Comparison of ENCODE assay signal across 23 cellular contexts in genomic region chr21:43272591-43272990, GRCh38.
"Had no signal": no experiment of that assay in that cellular context is flagged by ENCODE, and none has a peak within 500 bp of the region (broad histone marks: within the 10 kb centered on the region; RNA-seq: fewer than 3 reads in every experiment).

No MANE protein-coding gene starts in this region.

- H3K27me3 ChIP-seq: cardiac muscle cell had no signal

- H3K36me3 ChIP-seq: brain microvascular endothelial cell, cardiac muscle cell had no signal

- H3K27ac ChIP-seq: brain microvascular endothelial cell, cardiac muscle cell had no signal

- DNase-seq: activated CD4-positive, alpha-beta T cell treated with anti-CD3 and anti-CD28 coated beads for 4 hours; activated CD8-positive, alpha-beta memory T cell treated with anti-CD3 and anti-CD28 coated beads, Interleukin-2, amount 50 U/mL, for 4 hours; activated CD8-positive, alpha-beta T cell treated with anti-CD3 and anti-CD28 coated beads for 36 hours; activated gamma-delta T cell treated with Interleukin-2 at 50 U/mL for 16 hours; activated naive CD4-positive, alpha-beta T cell treated with anti-CD3 and anti-CD28 coated beads, Interleukin-2, amount 10 ng/mL, durations not matched to agents 7 days and 5 days; activated naive CD8-positive, alpha-beta T cell treated with anti-CD3 and anti-CD28 coated beads for 36 hours; activated T-cell treated with anti-CD3 and anti-CD28 coated beads, Interleukin-2, amount 50 U/mL, for 72 hours; brain microvascular endothelial cell; Karpas-422; MM.1S; NCI-H1105; NCI-H1436; NCI-H1694 treated with DMSO at 0.1 percent for 48 hours; NCI-H2029 treated with DMSO at 0.1 percent for 48 hours; NCI-H510A treated with DMSO at 0.1 percent for 48 hours; NCI-H69; NK-92 treated with Interleukin-12 subunit alpha and Interleukin-12 subunit beta, amount 100 ng/mL, for 24 hours; OCI-M1; RPMI8226; SHP77 treated with DMSO at 0.1 percent for 48 hours had no signal

- ATAC-seq: activated CD4-positive, CD25-positive, alpha-beta regulatory T cell treated with anti-CD3 and anti-CD28 coated beads, Interleukin-2, amount 50 U/mL, for 24 hours; activated CD8-positive, alpha-beta T cell treated with anti-CD3 and anti-CD28 coated beads for 36 hours; activated T-cell treated with anti-CD3 and anti-CD28 coated beads, Interleukin-2, amount 50 U/mL, for 72 hours; Panc1 had no signal

- H3K4me3 ChIP-seq: cardiac muscle cell had no signal
